In genomic region chr5:79546782-79547428, GRCh38 we compare ENCODE assay signal across 18 cellular contexts. TPM values are rescaled to one million over a fixed set of nuclear protein-coding genes. Genes with fewer than 3 reads are reported as not detected.
DNase-seq lines count a peak whose midpoint lies in the region; ATAC-seq, FAIRE-seq and TF ChIP-seq lines count a peak whose summit lies in the region.
"Had no signal": no experiment of that assay in that cellular context is flagged by ENCODE, and none has a peak within 500 bp of the region (broad histone marks: within the 10 kb centered on the region; RNA-seq: fewer than 3 reads in every experiment).

No MANE protein-coding gene starts in this region.

- H3K79me2 ChIP-seq in HepG2 (ENCODE audit: insufficient read depth, low read length) (no peaks in the 10 kb centered on the region), SK-N-SH (ENCODE audit: insufficient read depth) (no peaks in the 10 kb centered on the region)

- H2AFZ ChIP-seq in HepG2 (ENCODE audit: low read length) (peak overlapping the region; percentile 51), SK-N-SH (ENCODE audit: low read depth) (no peak overlapping the region)

- H4K20me1 ChIP-seq in HepG2 (ENCODE audit: insufficient read depth, low read length) (no peaks in the 10 kb centered on the region), SK-N-SH (ENCODE audit: insufficient read depth) (no peaks in the 10 kb centered on the region)

- in situ Hi-C loops in HepG2 (cut with HindIII; ENCODE audit: extremely low pct_ligation_motif_present, low pct_unique_long_range_greater_than_20kb) = no loop called here

- peak in 1 of 2 experiments; percentile 80; a peak in 2 of 4 replicates for TF ChIP-seq EP300 in HepG2 (IDR thresholded peaks at IDR 0.05; ENCODE audit: low read depth in 2 of 2, low read length in 2 of 2)
- TF ChIP-seq EP300 in HepG2 (CRISPR knock-in tag; IDR thresholded peaks at IDR 0.05; ENCODE audit: borderline replicate concordance) = no peak; the same call in 1 of the 2 replicates
- no peak for TF ChIP-seq EP300 in sigmoid colon (IDR thresholded peaks at IDR 0.05)
- TF ChIP-seq EP300 in stomach (IDR thresholded peaks at IDR 0.05) = no peak
- TF ChIP-seq EP300 in SK-N-SH (IDR thresholded peaks at IDR 0.05; ENCODE audit: borderline replicate concordance in 1 of 2, low read depth in 1 of 2, low read length in 1 of 2) = no peak

- POLR2A ChIA-PET in HepG2 (lab: Yijun Ruan, JAX) (interaction anchor here (3.1 to 3.9 kb wide), 2 partner anchors 12 to 33 kb away, joined by 15 to 37 read pairs; partner anchors contain the start of gene HOMER1), SK-N-SH (lab: Yijun Ruan, JAX) (no interaction called here)

- H3K9me2 ChIP-seq in SK-N-SH = no peaks in the 10 kb centered on the region

- TF ChIP-seq CTCF in HepG2 (CRISPR knock-in tag; IDR thresholded peaks at IDR 0.05) (no peak), sigmoid colon (IDR thresholded peaks at IDR 0.05) (no peak), stomach (IDR thresholded peaks at IDR 0.05) (no peak), SK-N-SH (IDR thresholded peaks at IDR 0.05) (no peak)

- ATAC-seq in HepG2 = peak; percentile 88
- no peak for ATAC-seq in GM18520 (IDR thresholded peaks at IDR 0.05; ENCODE audit: unreplicated experiment)
- ATAC-seq: activated naive CD8-positive, alpha-beta T cell treated with anti-CD3 and anti-CD28 coated beads, Interleukin-2, amount 50 U/mL, for 24 hours had no signal

- FAIRE-seq in HepG2 (lab: Jason Lieb, UNC) = peak; percentile 48
- FAIRE-seq: endothelial cell of umbilical vein, H1, keratinocyte had no signal

- peak overlapping the region; percentile 46 to 63 (median 46) for H3K4me3 ChIP-seq in HepG2 (replicated peaks in 1 of 3; ENCODE audit: insufficient read depth in 1 of 3, low read depth in 2 of 3, low read length in 3 of 3)
- H3K4me3 ChIP-seq in skeletal muscle tissue (ENCODE audit: low read length in 3 of 3) = peak overlapping the region in 2 of 3 donors; percentile 36 to 42
- no peak overlapping the region for H3K4me3 ChIP-seq in sigmoid colon
- no peak overlapping the region for H3K4me3 ChIP-seq in stomach
- H3K4me3 ChIP-seq in SK-N-SH (ENCODE audit: low read depth in 2 of 2, low read length in 1 of 2) = no peak overlapping the region
- H3K4me3 ChIP-seq: upper lobe of right lung had no signal

- H3K27me3 ChIP-seq in HepG2 (ENCODE audit: control insufficient read depth in 1 of 2, insufficient read depth in 2 of 2, low read length in 2 of 2) (no peaks in the 10 kb centered on the region), skeletal muscle tissue (ENCODE audit: control insufficient read depth in 3 of 3, insufficient read depth in 3 of 3, low read length in 3 of 3) (no peaks in the 10 kb centered on the region), sigmoid colon (no peaks in the 10 kb centered on the region), stomach (no peaks in the 10 kb centered on the region), SK-N-SH (ENCODE audit: insufficient read depth) (no peaks in the 10 kb centered on the region)
- H3K27me3 ChIP-seq: upper lobe of right lung had no signal

- peaks cover 60% of the 10 kb centered on the region for H3K4me1 ChIP-seq in HepG2 (ENCODE audit: insufficient read depth, low read length)
- peaks cover 10 to 13% (median 11%) of the 10 kb centered on the region in 3 donors for H3K4me1 ChIP-seq in skeletal muscle tissue (ENCODE audit: control insufficient read depth in 3 of 3, insufficient read depth in 3 of 3, low read length in 3 of 3)
- H3K4me1 ChIP-seq in sigmoid colon = no peaks in the 10 kb centered on the region
- H3K4me1 ChIP-seq in stomach = peaks cover 0 to 17% (median 3%) of the 10 kb centered on the region in 4 donors
- no peaks in the 10 kb centered on the region for H3K4me1 ChIP-seq in SK-N-SH (ENCODE audit: control insufficient read depth in 1 of 2, insufficient read depth in 2 of 2, low read depth in 1 of 2, low read length in 1 of 2)

- BruUV-seq in HepG2 (replicated peaks; lab: Mats Ljungman, UMichigan) = TSS peak; percentile 61

- peak; percentile 13 for DNase-seq in GM04503 (ENCODE audit: low read depth)
- peak; percentile 82 for DNase-seq in HepG2 (ENCODE audit: low spot score)
- no peak for DNase-seq in sigmoid colon
- DNase-seq in stomach = no peak
- DNase-seq in SK-N-SH = no peak
- DNase-seq: activated CD4-positive, alpha-beta T cell treated with anti-CD3 and anti-CD28 coated beads, Interleukin-2, amount 50 U/mL, for 48 hours; activated naive CD8-positive, alpha-beta T cell treated with anti-CD3 and anti-CD28 coated beads, Interleukin-2, amount 50 U/mL, for 24 hours; DMS153; KBM-7; NCI-H446; stimulated activated CD4-positive, alpha-beta T cell treated with anti-CD3 and anti-CD28 coated beads, Interleukin-4, amount 100 ng/mL, for 24 hours; upper lobe of right lung had no signal

- H3K9ac ChIP-seq in HepG2 (ENCODE audit: insufficient read depth, low read depth, low read length) (peak overlapping the region; percentile 63), skeletal muscle tissue (ENCODE audit: low read depth in 1 of 3, low read length in 3 of 3) (peak overlapping the region; percentile 32 to 63 (median 58)), SK-N-SH (no peak overlapping the region)

- H3K36me3 ChIP-seq in HepG2 (replicated peaks in 1 of 2; ENCODE audit: control insufficient read depth in 1 of 2, insufficient read depth in 2 of 2, low read length in 2 of 2) (no peaks in the 10 kb centered on the region), skeletal muscle tissue (ENCODE audit: control insufficient read depth in 3 of 3, insufficient read depth in 3 of 3, low read length in 3 of 3) (no peaks in the 10 kb centered on the region), sigmoid colon (no peaks in the 10 kb centered on the region), stomach (no peaks in the 10 kb centered on the region), SK-N-SH (replicated peaks in 1 of 2; ENCODE audit: control insufficient read depth in 1 of 2, insufficient read depth in 2 of 2, low read length in 1 of 2) (no peaks in the 10 kb centered on the region)
- H3K36me3 ChIP-seq: upper lobe of right lung had no signal

- intact Hi-C loops in HepG2 (cut with micrococcal nuclease; ENCODE audit: unreplicated experiment) = loop anchor here (5.0 kb wide), 1 partner anchor 35 kb away; the partner anchor contains the start of gene HOMER1
- intact Hi-C loops in sigmoid colon (cut with DNase I) = no loop called here
- intact Hi-C loops in stomach (cut with DNase I; ENCODE audit: low total_unique reads) = no loop called here

- H3K9me3 ChIP-seq in HepG2 (ENCODE audit: low read length) (no peaks in the 10 kb centered on the region), skeletal muscle tissue (ENCODE audit: control insufficient read depth in 3 of 3, low read length in 3 of 3) (no peaks in the 10 kb centered on the region), sigmoid colon (no peaks in the 10 kb centered on the region), stomach (no peaks in the 10 kb centered on the region), SK-N-SH (no peaks in the 10 kb centered on the region)
- H3K9me3 ChIP-seq: upper lobe of right lung had no signal

- no peaks in the 10 kb centered on the region for H3F3A ChIP-seq in SK-N-SH (replicated peaks; ENCODE audit: insufficient read depth)

- 4% methylated on average over 7 of the region's 7 CpGs for WGBS in HepG2 (ENCODE audit: low lambda C conversion rate)
- 73 to 80% methylated on average over 7 of the region's 7 CpGs for WGBS in sigmoid colon, 2 donors
- WGBS in stomach, 5 donors = 39 to 62% (median 53%) methylated on average over 7 of the region's 7 CpGs
- 83% methylated on average over 7 of the region's 7 CpGs for WGBS in SK-N-SH (ENCODE audit: low lambda C conversion rate)

- TF ChIP-seq RAD21 in HepG2 (CRISPR knock-in tag; IDR thresholded peaks at IDR 0.05) (no peak), SK-N-SH (IDR thresholded peaks at IDR 0.05; ENCODE audit: low read length) (no peak)

- CTCF ChIA-PET in HepG2 (lab: Yijun Ruan, JAX; ENCODE audit: low intra/inter-chr PET ratio, low total read pairs) = no interaction called here
- CTCF ChIA-PET in SK-N-SH (lab: Yijun Ruan, JAX) = no interaction called here

- H3K4me2 ChIP-seq in HepG2 (ENCODE audit: low read depth, low read length) (peak overlapping the region; percentile 88), SK-N-SH (no peak overlapping the region)

- H3K27ac ChIP-seq in HepG2 (ENCODE audit: extremely low read length, insufficient read depth, low read length) (peak overlapping the region; percentile 70), skeletal muscle tissue (ENCODE audit: low read depth, low read length) (peak overlapping the region; percentile 80), sigmoid colon (no peak overlapping the region), stomach (peak overlapping the region in 1 of 5 donors; percentile 2), SK-N-SH (ENCODE audit: low read depth in 2 of 2, low read length in 1 of 2) (no peak overlapping the region)

- no peak for TF ChIP-seq POLR2A in HepG2 (IDR thresholded peaks at IDR 0.05; ENCODE audit: insufficient read depth in 1 of 2, low read depth in 2 of 2, low read length in 2 of 2)
- TF ChIP-seq POLR2A in sigmoid colon (IDR thresholded peaks at IDR 0.05) = no peak
- TF ChIP-seq POLR2A in stomach (IDR thresholded peaks at IDR 0.05) = no peak

RNA-seq across cellular contexts. Expression of gene HOMER1, which starts 33.0 kb away (rescaled TPM):
- 3.4 TPM for polyA plus RNA-seq in PFSK-1 (2012; ENCODE audit: insufficient read length, low read depth)
- total RNA-seq in HepG2 (2016; rRNA removed; fragmentation: Illumina TruSeq; extraction: Trizol) (24.8 and 31.4 TPM in 2 replicates), skeletal muscle tissue (33.9 TPM), sigmoid colon (10 to 100 TPM in 3 of 4 donors, 1 to 10 TPM in 1; 8.3 to 31.0 (median 12.0) TPM), stomach (10 to 100 TPM in 3 of 5 donors, 1 to 10 TPM in 2; 2.7 to 21.6 (median 13.6) TPM)
- 63.5 and 72.4 TPM in 2 replicates for total RNA-seq in HepG2 (2016; cell fraction: cytosol; rRNA removed; fragmentation: Illumina TruSeq; extraction: Trizol; ENCODE audit: low read depth)
- 23.8 and 29.0 TPM in 2 replicates for total RNA-seq in HepG2 (2016; cell fraction: insoluble cytoplasmic fraction; rRNA removed; fragmentation: Illumina TruSeq; extraction: Trizol)
- 36.4 and 39.5 TPM in 2 replicates for total RNA-seq in HepG2 (2016; cell fraction: membrane; rRNA removed; fragmentation: Illumina TruSeq; extraction: Trizol)
- total RNA-seq in HepG2 (2016; cell fraction: nucleus; rRNA removed; fragmentation: Illumina TruSeq; extraction: Trizol) = 18.7 and 22.3 TPM in 2 replicates
- polyA plus RNA-seq in HepG2 (2011; rRNA removed) (4.3 and 5.3 TPM in 2 replicates), sigmoid colon (1 to 10 TPM in 1 of 3 donors, under 1 TPM in 2; 0.23 to 1.2 (median 0.69) TPM), stomach (1 to 10 TPM in 2 of 3 donors, under 1 TPM in 1; 0.85 to 2.3 (median 2.1) TPM), SK-N-SH (2012; rRNA removed) (2.2 and 2.9 TPM in 2 replicates)
- 2.2 and 3.4 TPM in 2 replicates for polyA plus RNA-seq in HepG2 (2011; cell fraction: cytosol; rRNA removed)
- polyA plus RNA-seq in HepG2 (2011; cell fraction: nucleus; rRNA removed) = 2.8 and 4.3 TPM in 2 replicates
- polyA plus RNA-seq in HepG2 (2012) = 11.3 and 15.0 TPM in 2 replicates
- polyA plus RNA-seq in HepG2 (2016; cell fraction: cytosol; fragmentation: Illumina TruSeq; extraction: Trizol; ENCODE audit: low read depth) = 1.2 and 1.7 TPM in 2 replicates
- polyA plus RNA-seq in HepG2 (2016; cell fraction: insoluble cytoplasmic fraction; fragmentation: Illumina TruSeq; extraction: Trizol; ENCODE audit: low read depth) = 15.2 and 16.0 TPM in 2 replicates
- 7.1 and 7.5 TPM in 2 replicates for polyA plus RNA-seq in HepG2 (2016; cell fraction: membrane; fragmentation: Illumina TruSeq; extraction: Trizol; ENCODE audit: low read depth)
- 11.2 and 12.4 TPM in 2 replicates for polyA plus RNA-seq in HepG2 (2016; cell fraction: nucleus; fragmentation: Illumina TruSeq; extraction: Trizol; ENCODE audit: insufficient read depth, low read depth)
- polyA minus RNA-seq in HepG2 (2011; rRNA and poly(A)+ RNA removed; ENCODE audit: low replicate concordance) = 1.1 and 6.4 TPM in 2 replicates
- 20.0 and 24.9 TPM in 2 replicates for polyA minus RNA-seq in HepG2 (2011; cell fraction: cytosol; rRNA and poly(A)+ RNA removed)
- 44.4 and 53.0 TPM in 2 replicates for polyA minus RNA-seq in HepG2 (2011; cell fraction: nucleus; rRNA and poly(A)+ RNA removed)
- 3.5 and 5.0 TPM in 2 replicates for polyA plus RNA-seq in SK-N-SH (2012; cell fraction: cytosol; rRNA removed)
- 1.1 and 1.7 TPM in 2 replicates for polyA plus RNA-seq in SK-N-SH (2012; cell fraction: nucleus; rRNA removed)

Comparison
In these comparisons a context has a peak if more than half of its experiments do, and no peak if none do; other contexts are left out.
1. DNase-seq: peak in GM04503 (single experiment) and HepG2 (single experiment); none in sigmoid colon (single experiment), stomach (single experiment) and SK-N-SH (single experiment).
2. H3K27ac ChIP-seq: peak in HepG2 (single experiment) and skeletal muscle tissue (single experiment); none in sigmoid colon (0 of 4) and SK-N-SH (0 of 2).
3. H3K4me3 ChIP-seq: peak in HepG2 (3 of 3) and skeletal muscle tissue (2 of 3); none in sigmoid colon (0 of 4), stomach (0 of 4) and SK-N-SH (0 of 2).